ENCODE assay signal across 22 cellular contexts in genomic region chr19:29268103-29268502, GRCh38.
"Had no signal": no experiment of that assay in that cellular context is flagged by ENCODE, and none has a peak within 500 bp of the region (broad histone marks: within the 10 kb centered on the region; RNA-seq: fewer than 3 reads in every experiment).

No MANE protein-coding gene starts in this region.

- DNase-seq: activated CD4-positive, alpha-beta T cell treated with anti-CD3 and anti-CD28 coated beads for 1 hour; activated CD4-positive, alpha-beta T cell treated with anti-CD3 and anti-CD28 coated beads, Interleukin-2, amount 50 U/mL, for 1 hour; activated CD8-positive, alpha-beta T cell treated with anti-CD3 and anti-CD28 coated beads, Interleukin-2, amount 10 ng/mL, durations not matched to agents 7 days and 5 days; activated naive CD4-positive, alpha-beta T cell treated with Interleukin-2 at 50 U/mL for 16 hours; activated naive CD8-positive, alpha-beta T cell treated with anti-CD3 and anti-CD28 coated beads for 36 hours; activated T-cell treated with anti-CD3 and anti-CD28 coated beads, Interleukin-2, amount 50 U/mL, for 48 hours; colonic mucosa; kidney; naive thymus-derived CD8-positive, alpha-beta T cell; pancreas; right cardiac atrium; stimulated activated CD4-positive, alpha-beta T cell treated with anti-CD3 and anti-CD28 coated beads, Interleukin-1b, Interleukin-23, amount 100 ng/mL, for 48 hours; substantia nigra; T-cell; uterus had no signal

- ATAC-seq: activated CD8-positive, alpha-beta T cell treated with anti-CD3 and anti-CD28 coated beads, Interleukin-2, amount 10 ng/mL, durations not matched to agents 7 days and 5 days; naive thymus-derived CD8-positive, alpha-beta T cell; pancreas; T-cell had no signal

- H3K27ac Mint-ChIP-seq: activated CD8-positive, alpha-beta T cell treated with anti-CD3 and anti-CD28 coated beads, Interleukin-2, amount 10 ng/mL, durations not matched to agents 7 days and 5 days; activated naive CD8-positive, alpha-beta T cell treated with anti-CD3 and anti-CD28 coated beads for 36 hours; stimulated activated naive CD8-positive, alpha-beta T cell treated with anti-CD3 and anti-CD28 coated beads, Interleukin-15, Interleukin-2, amounts not matched to agents 100 ng/mL and 50 ng/mL, for 24 hours; T-cell; T-helper 2 cell treated with Interferon-gamma antibody and Interleukin-4, amounts not matched to agents 5 μg/mL and 100 μg/mL, for 36 hours had no signal

- H3K4me3 Mint-ChIP-seq: activated CD8-positive, alpha-beta T cell treated with anti-CD3 and anti-CD28 coated beads, Interleukin-2, amount 10 ng/mL, durations not matched to agents 7 days and 5 days; activated naive CD8-positive, alpha-beta T cell treated with anti-CD3 and anti-CD28 coated beads for 36 hours; naive thymus-derived CD8-positive, alpha-beta T cell; stimulated activated naive CD8-positive, alpha-beta T cell treated with anti-CD3 and anti-CD28 coated beads, Interleukin-15, Interleukin-2, amounts not matched to agents 100 ng/mL and 50 ng/mL, for 24 hours; T-cell; T-helper 2 cell treated with Interferon-gamma antibody and Interleukin-4, amounts not matched to agents 5 μg/mL and 100 μg/mL, for 36 hours had no signal

- H3K27ac ChIP-seq: breast epithelium, colonic mucosa, pancreas, tibial artery, uterus, VCaP had no signal

- H3K4me1 Mint-ChIP-seq: activated naive CD8-positive, alpha-beta T cell treated with anti-CD3 and anti-CD28 coated beads for 36 hours had no signal

- H3K9me3 ChIP-seq: breast epithelium, colonic mucosa, pancreas, tibial artery, uterus had no signal

- H3K4me3 ChIP-seq: breast epithelium, colonic mucosa, lung, pancreas, tibial artery, uterus had no signal

- H3K4me1 ChIP-seq: breast epithelium, colonic mucosa, pancreas, tibial artery, uterus had no signal

- H3K36me3 Mint-ChIP-seq: activated naive CD8-positive, alpha-beta T cell treated with anti-CD3 and anti-CD28 coated beads for 36 hours; T-cell had no signal

- H3K36me3 ChIP-seq: breast epithelium, colonic mucosa, pancreas, tibial artery, uterus had no signal

- FAIRE-seq: astrocyte, kidney, pancreas had no signal

- H3K27me3 ChIP-seq: colonic mucosa, pancreas, uterus had no signal

- H3K9me3 Mint-ChIP-seq: activated naive CD8-positive, alpha-beta T cell treated with anti-CD3 and anti-CD28 coated beads for 36 hours; stimulated activated naive CD8-positive, alpha-beta T cell treated with anti-CD3 and anti-CD28 coated beads, Interleukin-15, Interleukin-2, amounts not matched to agents 100 ng/mL and 50 ng/mL, for 24 hours; T-cell; T-helper 2 cell treated with Interferon-gamma antibody and Interleukin-4, amounts not matched to agents 5 μg/mL and 100 μg/mL, for 36 hours had no signal
